ENCODE assay signal across 1 cellular context in genomic region chr9:100597236-100597635, GRCh38.
TF ChIP-seq lines count a peak whose summit lies in the region.

No MANE protein-coding gene starts in this region.

TF ChIP-seq in H1, 55 proteins besides CTCF, POLR2A, EP300 and RAD21:
- TF ChIP-seq JUND (IDR thresholded peaks at IDR 0.05; ENCODE audit: low read length) = no peak
- no peak for TF ChIP-seq CHD1 (IDR thresholded peaks at IDR 0.05; ENCODE audit: low read depth, low read length)
- TF ChIP-seq SP1 (IDR thresholded peaks at IDR 0.05; ENCODE audit: low read depth, low read length) = no peak
- TF ChIP-seq HDAC6 (IDR thresholded peaks at IDR 0.05; ENCODE audit: low read depth, low read length) = no peak
- TF ChIP-seq POLR2AphosphoS5 (IDR thresholded peaks at IDR 0.05; ENCODE audit: low read depth, low read length) = no peak
- no peak for TF ChIP-seq MAFK (IDR thresholded peaks at IDR 0.05; ENCODE audit: low read depth, low read length)
- TF ChIP-seq CBX5 (IDR thresholded peaks at IDR 0.05; ENCODE audit: low read depth, low read length) = no peak
- TF ChIP-seq RFX5 (IDR thresholded peaks at IDR 0.05; ENCODE audit: borderline replicate concordance, low read depth, low read length) = no peak
